7 cellular contexts compared by ENCODE assay signal in the genomic region with DNA sequence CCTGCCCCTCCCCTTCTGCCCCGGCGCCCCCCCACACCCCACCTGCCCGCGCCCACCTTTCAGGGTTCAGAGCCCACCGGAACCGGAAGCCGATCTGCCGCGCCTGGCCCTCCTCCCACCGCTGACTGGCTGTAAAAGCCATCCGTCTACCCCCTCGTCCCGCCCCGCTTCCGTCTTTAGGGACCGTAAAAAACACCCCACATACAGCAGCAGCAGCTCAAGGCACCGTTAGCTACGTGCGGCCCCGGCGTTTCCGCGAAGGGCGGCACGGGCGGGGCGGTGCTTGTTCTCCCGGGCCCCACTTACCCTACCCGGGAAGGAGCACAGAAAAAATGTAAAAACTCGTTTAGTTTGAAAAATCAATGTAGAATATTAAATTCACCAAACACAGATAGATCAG. TPM values are rescaled to one million over a fixed set of nuclear protein-coding genes. Genes with fewer than 3 reads are reported as not detected.
A peak's percentile ranks its signal among the peaks of the same experiment; 100 is the strongest.
DNase-seq lines count a peak whose midpoint lies in the region; ATAC-seq and TF ChIP-seq lines count a peak whose summit lies in the region.

A gene (minus strand): TSS at position 96 of the 400 bp plus-strand sequence. CDS start 320 bp downstream, outside the sequence.

- intact Hi-C loops in gastrocnemius medialis (cut with DNase I; ENCODE audit: low total_unique reads) = loop anchor here (1.0 kb wide), 1 partner anchor 18 kb away; a partner anchor contains a TSS

- peaks cover 17% of the 10 kb centered on the region for H3K4me1 Mint-ChIP-seq in brain

- no CpG with 5 or more reads among the region's 30 CpGs for WGBS in iPS DF 6.9 (ENCODE audit: insufficient coverage, insufficient read length)

- H3K27ac Mint-ChIP-seq in brain = peak within 1 kb of the TSS; percentile 93 to 99 (median 97)

- ATAC-seq in GM18519 (IDR thresholded peaks at IDR 0.05; ENCODE audit: low FRiP score, unreplicated experiment) (peak; percentile 37), HG03066 (IDR thresholded peaks at IDR 0.05; ENCODE audit: low read depth, unreplicated experiment) (peak; percentile 92), gastrocnemius medialis (peak; percentile 99)

- H3K4me1 ChIP-seq in iPS DF 6.9 (ENCODE audit: control insufficient read depth, insufficient read depth, low read length) (no peaks in the 10 kb centered on the region; the same call in 1 of the 2 replicates), gastrocnemius medialis (peaks cover 12 to 14% of the 10 kb centered on the region in 2 donors)

- no peaks in the 10 kb centered on the region for H3K27me3 ChIP-seq in iPS DF 6.9 (ENCODE audit: control insufficient read depth, insufficient read depth, low read length)
- no peaks in the 10 kb centered on the region for H3K27me3 ChIP-seq in gastrocnemius medialis

- in situ Hi-C loops in gastrocnemius medialis (cut with MboI; ENCODE audit: low sequenced_read_pairs in 4 of 4) = no loop called here

- DNase-seq in NCI-H2171 (lab: John Stamatoyannopoulos, UW) (peak; percentile 97), UCSD-AML1 (lab: John Stamatoyannopoulos, UW; ENCODE audit: unreplicated experiment) (peak; percentile 93), iPS DF 6.9 (ENCODE audit: low read depth, low spot score) (peak; percentile 84), gastrocnemius medialis (peak; percentile 92 to 95)

- H3K27ac ChIP-seq in iPS DF 6.9 (ENCODE audit: low read length) = no peak within 1 kb of the TSS
- H3K27ac ChIP-seq in gastrocnemius medialis = peak within 1 kb of the TSS; percentile 71 to 88 (median 84)

- peak in 1 of 2 donors; percentile 55 for TF ChIP-seq POLR2A in gastrocnemius medialis (IDR thresholded peaks at IDR 0.05)

- peak within 1 kb of the TSS; percentile 85 to 93 (median 90) for H3K4me3 Mint-ChIP-seq in brain

- peak within 1 kb of the TSS; percentile 34; the same call in 1 of the 2 replicates for H3K4me3 ChIP-seq in iPS DF 6.9 (ENCODE audit: low read length)
- peak within 1 kb of the TSS; percentile 38 to 66 (median 59) for H3K4me3 ChIP-seq in gastrocnemius medialis

- H3K36me3 Mint-ChIP-seq in brain = peaks cover 8% of the 10 kb centered on the region

- H3K36me3 ChIP-seq in iPS DF 6.9 (ENCODE audit: control insufficient read depth, insufficient read depth, low read length) = peaks cover 49% of the 10 kb centered on the region
- peaks cover 0 to 51% of the 10 kb centered on the region in 2 donors for H3K36me3 ChIP-seq in gastrocnemius medialis

- H3K9me3 ChIP-seq in iPS DF 6.9 (ENCODE audit: control insufficient read depth, insufficient read depth, low read length) = no peaks in the 10 kb centered on the region
- no peaks in the 10 kb centered on the region for H3K9me3 ChIP-seq in gastrocnemius medialis

- no peaks in the 10 kb centered on the region for H3K27me3 Mint-ChIP-seq in brain

- H3K9me3 Mint-ChIP-seq in brain = peaks cover 0 to 2% (median 0%) of the 10 kb centered on the region in 5 experiments

- no peak for TF ChIP-seq CTCF in brain (conservative IDR thresholded peaks at IDR 0.05)
- no peak for TF ChIP-seq CTCF in gastrocnemius medialis (IDR thresholded peaks at IDR 0.05 in 4 of 5, conservative IDR thresholded peaks at IDR 0.05 in 1 of 5)

RNA-seq across cellular contexts. Expression of the gene that starts here (rescaled TPM):
- 147 TPM for polyA plus RNA-seq in brain (ENCODE audit: insufficient read depth, low read depth, low replicate concordance)
- total RNA-seq in gastrocnemius medialis = 100 to 1,000 TPM in 1 of 4 donors, 10 to 100 TPM in 3; 72.8 to 122 (median 87.4) TPM

Comparison
In these comparisons a context has a peak if more than half of its experiments do, and no peak if none do; other contexts are left out.
1. ATAC-seq: peak in every context shown above with its lines; median percentile 99 in gastrocnemius medialis; 92 in HG03066; 37 in GM18519.